8 cellular contexts compared by ENCODE assay signal in the genomic region with DNA sequence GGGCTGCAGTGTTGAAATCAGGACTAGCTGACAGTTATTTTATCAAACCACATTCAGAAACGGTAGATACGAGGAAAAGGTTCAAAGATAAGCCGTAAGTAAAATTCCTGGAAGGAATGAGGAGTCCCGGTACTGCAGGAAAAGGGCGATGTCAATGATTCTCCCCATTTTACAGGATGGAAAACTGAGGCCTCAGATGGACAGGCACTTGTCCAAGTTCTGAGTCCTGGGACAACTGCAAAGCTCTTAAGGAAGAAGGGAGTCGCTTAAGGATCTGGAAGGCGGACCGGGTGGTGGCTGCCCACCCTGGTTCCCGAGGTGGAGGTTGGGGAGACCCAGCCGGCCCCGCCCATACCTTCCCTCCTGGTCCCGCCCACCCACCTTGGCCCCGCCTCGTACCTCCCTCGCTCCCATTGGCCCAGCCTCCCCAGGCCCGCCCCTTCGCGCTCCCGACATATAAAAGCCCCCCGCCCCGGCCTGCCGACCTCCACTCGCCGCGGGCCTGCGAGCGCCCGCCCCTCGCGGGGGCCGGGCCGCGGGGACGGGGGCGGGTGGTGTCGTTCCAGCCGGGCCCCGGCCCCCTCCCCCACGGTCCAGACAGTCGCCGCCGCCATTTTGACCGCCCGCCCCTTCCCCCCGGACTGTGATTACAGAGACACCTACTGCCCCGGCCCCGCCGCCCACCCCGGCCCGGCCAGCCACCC. TPM values are rescaled to one million over a fixed set of nuclear protein-coding genes. Genes with fewer than 3 reads are reported as not detected.
DNase-seq lines count a peak whose midpoint lies in the region; TF ChIP-seq lines count a peak whose summit lies in the region.

No MANE protein-coding gene starts in this region.

- H3K27ac ChIP-seq in ascending aorta (peak overlapping the region; percentile 100), vagina (peak overlapping the region; percentile 95)

- H3K4me1 ChIP-seq in ascending aorta (peaks cover 16 to 23% of the 10 kb centered on the region in 2 donors), vagina (peaks cover 31% of the 10 kb centered on the region)

- DNase-seq in Daoy (ENCODE audit: low read depth), result peak; percentile 89
- peak; percentile 88 for DNase-seq in HEK293T (ENCODE audit: extremely low spot score)
- DNase-seq in NCI-H146 (lab: John Stamatoyannopoulos, UW), result peak; percentile 89
- DNase-seq in T-helper 9 cell, result peak; percentile 96
- peak; percentile 66 to 94 for DNase-seq in ascending aorta (ENCODE audit: low spot score in 2 of 2)
- DNase-seq in hypothalamus (lab: John Stamatoyannopoulos, UW), result peak in 49 of 51 donors; percentile 27 to 87 (median 72)
- DNase-seq in retina, result peak; percentile 73
- no peak for DNase-seq in vagina (ENCODE audit: extremely low spot score in 2 of 2)

- no peaks in the 10 kb centered on the region for H3K9me3 ChIP-seq in ascending aorta
- no peaks in the 10 kb centered on the region for H3K9me3 ChIP-seq in vagina

- CTCF ChIA-PET in HEK293T (lab: Yijun Ruan, JAX), result interaction anchor here (0.6 kb wide), 1 partner anchor 52 kb away, joined by 3 read pairs; no protein-coding TSS in a partner anchor

- H3K4me3 ChIP-seq in ascending aorta (peak overlapping the region; percentile 99 to 100), vagina (peak overlapping the region; percentile 74 to 98)

- peak in 1 of 2 donors; percentile 34 for TF ChIP-seq POLR2A in vagina (IDR thresholded peaks at IDR 0.05)

- no peak for TF ChIP-seq CTCF in ascending aorta (IDR thresholded peaks at IDR 0.05)
- no peak for TF ChIP-seq CTCF in vagina (IDR thresholded peaks at IDR 0.05)

- POLR2A ChIA-PET in HEK293T (lab: Yijun Ruan, JAX), result interaction anchor here (0.8 to 2.5 kb wide), 10 partner anchors 10 to 143 kb away, joined by 3 to 16 read pairs (median 3); a partner anchor contains a TSS

- intact Hi-C loops in ascending aorta (cut with DNase I), result loop anchor here (1.0 to 10.0 kb wide), 10 partner anchors 27 to 1211 kb away; a partner anchor contains a TSS
- intact Hi-C loops in vagina (cut with DNase I), result no loop called here

- H3K36me3 ChIP-seq in ascending aorta (no peaks in the 10 kb centered on the region), vagina (no peaks in the 10 kb centered on the region)

- H3K27me3 ChIP-seq in ascending aorta, result no peaks in the 10 kb centered on the region
- no peaks in the 10 kb centered on the region for H3K27me3 ChIP-seq in vagina

TF ChIP-seq in HEK293T, 16 proteins besides CTCF, POLR2A, EP300 and RAD21:
- TF ChIP-seq, protein P1, sequence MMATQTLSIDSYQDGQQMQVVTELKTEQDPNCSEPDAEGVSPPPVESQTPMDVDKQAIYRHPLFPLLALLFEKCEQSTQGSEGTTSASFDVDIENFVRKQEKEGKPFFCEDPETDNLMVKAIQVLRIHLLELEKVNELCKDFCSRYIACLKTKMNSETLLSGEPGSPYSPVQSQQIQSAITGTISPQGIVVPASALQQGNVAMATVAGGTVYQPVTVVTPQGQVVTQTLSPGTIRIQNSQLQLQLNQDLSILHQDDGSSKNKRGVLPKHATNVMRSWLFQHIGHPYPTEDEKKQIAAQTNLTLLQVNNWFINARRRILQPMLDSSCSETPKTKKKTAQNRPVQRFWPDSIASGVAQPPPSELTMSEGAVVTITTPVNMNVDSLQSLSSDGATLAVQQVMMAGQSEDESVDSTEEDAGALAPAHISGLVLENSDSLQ (IDR thresholded peaks at IDR 0.05), result peak; percentile 54; the same call in 1 of the 2 replicates
- TF ChIP-seq FOXM1 (IDR thresholded peaks at IDR 0.05; ENCODE audit: borderline replicate concordance) (peak; percentile 4; the same call in 1 of the 2 replicates), TARDBP (IDR thresholded peaks at IDR 0.05) (no peak)

RNA-seq across cellular contexts. Expression of a gene that starts 0.6 kb away (rescaled TPM):
- 1.3 and 1.4 TPM in 2 replicates for total RNA-seq in Daoy (2014; rRNA removed; shearing (Covaris generic))
- total RNA-seq in ascending aorta, result 3.3 TPM
- 9.6 TPM for total RNA-seq in vagina

RNA-seq across cellular contexts. Expression of a gene that starts 22.4 kb away (rescaled TPM):
- total RNA-seq in Daoy (2014; rRNA removed; shearing (Covaris generic)), result not detected in 2 replicates
- total RNA-seq in ascending aorta (not detected), vagina (not detected)

RNA-seq across cellular contexts. Expression of a gene that starts 26.0 kb away (rescaled TPM):
- 10.7 and 11.1 TPM in 2 replicates for total RNA-seq in Daoy (2014; rRNA removed; shearing (Covaris generic))
- total RNA-seq in ascending aorta (4.2 TPM), vagina (1.5 TPM)

RNA-seq across cellular contexts. Expression of a gene that starts 53.2 kb away (rescaled TPM):
- total RNA-seq in Daoy (2014; rRNA removed; shearing (Covaris generic)), result 29.4 and 40.5 TPM in 2 replicates
- total RNA-seq in ascending aorta, result 35.0 TPM
- total RNA-seq in vagina, result 20.6 TPM

RNA-seq across cellular contexts. Expression of a gene that starts 56.3 kb away (rescaled TPM):
- 0.46 TPM in 1 of 2 replicates, not detected in the other for total RNA-seq in Daoy (2014; rRNA removed; shearing (Covaris generic))
- 1.7 TPM for total RNA-seq in ascending aorta
- total RNA-seq in vagina, result 0.98 TPM

Comparison
In these comparisons a context has a peak if more than half of its experiments do, and no peak if none do; other contexts are left out.
1. DNase-seq: peak in Daoy (single experiment), HEK293T (single experiment), NCI-H146 (single experiment), T-helper 9 cell (single experiment), ascending aorta (2 of 2), hypothalamus (49 of 51) and retina (single experiment); none in vagina (0 of 2).